Comparison of ENCODE assay signal across 8 cellular contexts in genomic region chr1:154955039-154955717, GRCh38. TPM values are rescaled to one million over a fixed set of nuclear protein-coding genes. Genes with fewer than 3 reads are reported as not detected.
DNase-seq lines count a peak whose midpoint lies in the region; TF ChIP-seq lines count a peak whose summit lies in the region.

No MANE protein-coding gene starts in this region.

- peak overlapping the region; percentile 54 for H3K4me3 ChIP-seq in HFF-Myc (replicated peaks; ENCODE audit: low read depth, low read length)
- H3K4me3 ChIP-seq in ectodermal cell (ENCODE audit: insufficient read depth, low read depth, low read length): peak overlapping the region; percentile 51

- DNase-seq in EL: peak; percentile 41
- DNase-seq in HFF-Myc (ENCODE audit: extremely low read depth, low read depth): no peak
- DNase-seq in NCI-H2227 (lab: John Stamatoyannopoulos, UW; ENCODE audit: unreplicated experiment): peak; percentile 89
- peak; percentile 80 to 85 for DNase-seq in activated CD4-positive, alpha-beta T cell treated with anti-CD3 and anti-CD28 coated beads, Interleukin-2, amount 50 U/mL, for 48 hours
- peak; percentile 64 for DNase-seq in midbrain (lab: John Stamatoyannopoulos, UW)
- peak; percentile 52 to 62 for DNase-seq in stimulated activated CD8-positive, alpha-beta memory T cell treated with anti-CD3 and anti-CD28 coated beads, Interleukin-2, amount 100 ng/mL, for 48 hours (ENCODE audit: low read depth in 2 of 2)
- DNase-seq in amniotic stem cell (lab: John Stamatoyannopoulos, UW): no peak

- H3K4me1 ChIP-seq in ectodermal cell (ENCODE audit: control insufficient read depth, insufficient read depth, low read length): peaks cover 49% of the 10 kb centered on the region

- H3K9me3 ChIP-seq in ectodermal cell (ENCODE audit: control insufficient read depth, low read length): no peaks in the 10 kb centered on the region

- H3K27ac ChIP-seq in ectodermal cell (ENCODE audit: insufficient read depth, low read depth, low read length, poor library complexity, severe bottlenecking): peak overlapping the region; percentile 99

- WGBS in ectodermal cell, 2 experiments: 28 to 30% methylated on average over 4 of the region's 4 CpGs

- H3K27me3 ChIP-seq in ectodermal cell (ENCODE audit: control insufficient read depth, insufficient read depth, low read length, poor library complexity, severe bottlenecking): no peaks in the 10 kb centered on the region

- TF ChIP-seq CTCF in HFF-Myc (IDR thresholded peaks at IDR 0.05; ENCODE audit: low read depth, low read length, missing control alignments): no peak

- H3K36me3 ChIP-seq in ectodermal cell (ENCODE audit: control insufficient read depth, insufficient read depth, low read length): peaks cover 27% of the 10 kb centered on the region

RNA-seq across cellular contexts. Expression of gene PBXIP1, which starts 0.7 kb away (rescaled TPM):
- polyA plus RNA-seq in ectodermal cell (2013, experiment 1 of 4): 79.7 TPM
- polyA plus RNA-seq in ectodermal cell (2013, experiment 2 of 4): 98.5 TPM
- polyA plus RNA-seq in ectodermal cell (2013, experiment 3 of 4): 57.5 TPM
- 67.6 TPM for polyA plus RNA-seq in ectodermal cell (2013, experiment 4 of 4)

RNA-seq across cellular contexts. Expression of gene PYGO2, which starts 6.4 kb away (rescaled TPM):
- polyA plus RNA-seq in ectodermal cell (2013, experiment 1 of 4): 64.5 TPM
- 69.0 TPM for polyA plus RNA-seq in ectodermal cell (2013, experiment 2 of 4)
- polyA plus RNA-seq in ectodermal cell (2013, experiment 3 of 4): 48.8 TPM
- 49.3 TPM for polyA plus RNA-seq in ectodermal cell (2013, experiment 4 of 4)

RNA-seq across cellular contexts. Expression of gene SHC1, which starts 15.4 kb away (rescaled TPM):
- polyA plus RNA-seq in ectodermal cell (2013, experiment 1 of 4): 185 TPM
- 176 TPM for polyA plus RNA-seq in ectodermal cell (2013, experiment 2 of 4)
- polyA plus RNA-seq in ectodermal cell (2013, experiment 3 of 4): 110 TPM
- polyA plus RNA-seq in ectodermal cell (2013, experiment 4 of 4): 131 TPM

RNA-seq across cellular contexts. Expression of gene PMVK, which starts 18.7 kb away (rescaled TPM):
- 40.4 TPM for polyA plus RNA-seq in ectodermal cell (2013, experiment 1 of 4)
- polyA plus RNA-seq in ectodermal cell (2013, experiment 2 of 4): 38.0 TPM
- polyA plus RNA-seq in ectodermal cell (2013, experiment 3 of 4): 31.1 TPM
- 33.5 TPM for polyA plus RNA-seq in ectodermal cell (2013, experiment 4 of 4)

RNA-seq across cellular contexts. Expression of gene CKS1B, which starts 19.3 kb away (rescaled TPM):
- polyA plus RNA-seq in ectodermal cell (2013, experiment 1 of 4): 267 TPM
- 261 TPM for polyA plus RNA-seq in ectodermal cell (2013, experiment 2 of 4)
- 286 TPM for polyA plus RNA-seq in ectodermal cell (2013, experiment 3 of 4)
- 304 TPM for polyA plus RNA-seq in ectodermal cell (2013, experiment 4 of 4)

Comparison
In these comparisons a context has a peak if more than half of its experiments do, and no peak if none do; other contexts are left out.
1. DNase-seq: peak in EL (single experiment), NCI-H2227 (single experiment), activated CD4-positive, alpha-beta T cell treated with anti-CD3 and anti-CD28 coated beads, Interleukin-2, amount 50 U/mL, for 48 hours (2 of 2), midbrain (single experiment) and stimulated activated CD8-positive, alpha-beta memory T cell treated with anti-CD3 and anti-CD28 coated beads, Interleukin-2, amount 100 ng/mL, for 48 hours (2 of 2); none in HFF-Myc (single experiment) and amniotic stem cell (single experiment).